Comparison of ENCODE assay signal across 9 cellular contexts in the genomic region with DNA sequence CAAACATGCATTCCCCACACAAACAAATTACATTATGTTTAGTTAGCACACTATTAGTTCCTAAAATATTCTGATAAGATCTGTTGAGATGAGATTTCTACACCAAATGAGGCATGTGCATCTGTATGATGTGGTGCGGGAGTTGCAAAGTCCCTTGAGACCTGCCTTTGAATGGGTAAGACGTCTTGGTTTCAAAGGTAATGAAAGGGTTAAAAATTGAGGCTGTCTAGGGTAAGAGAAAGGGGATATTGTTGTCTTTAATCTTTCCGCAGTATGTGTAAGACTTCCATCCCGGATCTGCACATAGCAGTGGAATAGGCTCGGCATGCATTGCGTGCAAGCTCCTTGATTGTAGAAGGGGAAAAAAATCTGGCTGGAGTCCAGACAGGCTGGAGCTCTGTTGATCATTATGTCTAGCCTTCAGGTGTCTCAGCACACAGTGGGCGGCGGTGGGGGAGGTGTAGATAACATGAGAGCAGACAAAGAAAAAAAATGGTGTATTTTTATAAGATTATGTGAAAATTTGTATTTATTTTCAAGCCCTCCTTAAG.
DNase-seq lines count a peak whose midpoint lies in the region; ATAC-seq and TF ChIP-seq lines count a peak whose summit lies in the region.
"Had no signal": no experiment of that assay in that cellular context is flagged by ENCODE, and none has a peak within 500 bp of the region (broad histone marks: within the 10 kb centered on the region; RNA-seq: fewer than 3 reads in every experiment).

No MANE protein-coding gene starts in this region.

- H4K20me1 ChIP-seq in OCI-LY7 (ENCODE audit: insufficient read depth, low read length) (no peaks in the 10 kb centered on the region), osteoblast (ENCODE audit: insufficient read depth, low read length) (no peaks in the 10 kb centered on the region)

- intact Hi-C loops in CD4-positive, alpha-beta T cell (cut with DNase I, micrococcal nuclease): loop anchor here (2.0 to 10.0 kb wide), 3 partner anchors 23 to 771 kb away; no protein-coding TSS in a partner anchor
- intact Hi-C loops in OCI-LY7 (cut with micrococcal nuclease; ENCODE audit: unreplicated experiment) (loop anchor here (1.0 to 10.0 kb wide), 3 partner anchors 154 to 1161 kb away; a partner anchor contains a TSS), transverse colon (cut with DNase I; ENCODE audit: low total_unique reads) (no loop called here)

- H3K27ac Mint-ChIP-seq in CD4-positive, alpha-beta T cell: no peak overlapping the region
- H3K27ac Mint-ChIP-seq: IgD-negative memory B cell had no signal

- H3K79me2 ChIP-seq in OCI-LY7 (ENCODE audit: insufficient read depth, low read depth, low read length) (peaks cover 72% of the 10 kb centered on the region), osteoblast (ENCODE audit: insufficient read depth, low read length) (peaks cover 58% of the 10 kb centered on the region)

- TF ChIP-seq CTCF in CD4-positive, alpha-beta T cell (IDR thresholded peaks at IDR 0.05): no peak
- no peak for TF ChIP-seq CTCF in OCI-LY7 (conservative IDR thresholded peaks at IDR 0.05; ENCODE audit: low read length)
- no peak for TF ChIP-seq CTCF in fibroblast of villous mesenchyme (IDR thresholded peaks at IDR 0.05; ENCODE audit: insufficient read depth, low read depth, low read length)
- TF ChIP-seq CTCF in osteoblast (IDR thresholded peaks at IDR 0.05; ENCODE audit: extremely low read depth, low read depth, low read length): no peak
- TF ChIP-seq CTCF in transverse colon (IDR thresholded peaks at IDR 0.05): no peak

- H3K27me3 ChIP-seq in CD4-positive, alpha-beta T cell (ENCODE audit: control insufficient read depth, insufficient read depth, low read length): no peaks in the 10 kb centered on the region
- H3K27me3 ChIP-seq in HUES64 (ENCODE audit: insufficient read depth, low read length): no peaks in the 10 kb centered on the region
- H3K27me3 ChIP-seq in osteoblast (ENCODE audit: insufficient read depth, low read length): no peaks in the 10 kb centered on the region
- no peaks in the 10 kb centered on the region for H3K27me3 ChIP-seq in transverse colon

- BruUV-seq in OCI-LY7 (replicated peaks; lab: Mats Ljungman, UMichigan): no TSS peak

- H3K27me3 Mint-ChIP-seq in CD4-positive, alpha-beta T cell: no peaks in the 10 kb centered on the region

- POLR2A ChIA-PET in CD4-positive, alpha-beta T cell (lab: Charles Lee): interaction anchor here (0.7 to 6.0 kb wide), 14 partner anchors 10 to 1804 kb away, joined by 3 to 53 read pairs (median 4); a partner anchor contains a TSS
- POLR2A ChIA-PET in OCI-LY7 (lab: Charles Lee): interaction anchor here (0.6 to 3.9 kb wide), 26 partner anchors 7 to 1175 kb away, joined by 3 to 40 read pairs (median 4); no protein-coding TSS in a partner anchor

- peak; percentile 7 for ATAC-seq in CD4-positive, alpha-beta T cell (ENCODE audit: poor library complexity)
- peak; percentile 47 for ATAC-seq in GM21390 (IDR thresholded peaks at IDR 0.05; ENCODE audit: unreplicated experiment)

- peak overlapping the region; percentile 41; the same call in 1 of the 2 replicates for H3K9ac ChIP-seq in HUES64 (ENCODE audit: low read depth, low read length)

- H3K4me3 ChIP-seq in HUES64 (ENCODE audit: low read length) (peak overlapping the region; percentile 44), OCI-LY7 (ENCODE audit: low read depth, low read length, poor library complexity, severe bottlenecking) (peak overlapping the region; percentile 78), fibroblast of villous mesenchyme (ENCODE audit: low read depth, low read length) (peak overlapping the region; percentile 80), osteoblast (ENCODE audit: insufficient read depth, low read length) (peak overlapping the region; percentile 94), transverse colon (peak overlapping the region in 3 of 4 donors; percentile 16 to 51 (median 29))

- in situ Hi-C loops in transverse colon (cut with MboI; ENCODE audit: low pct_ligation_motif_present in 1 of 4, low pct_unique_long_range_greater_than_20kb in 1 of 4, low sequenced_read_pairs in 3 of 4): no loop called here

- H3K4me1 Mint-ChIP-seq in CD4-positive, alpha-beta T cell (ENCODE audit: low read depth): peaks cover 32% of the 10 kb centered on the region

- H3K4me1 ChIP-seq in HUES64 (ENCODE audit: insufficient read depth, low read length) (peaks cover 24% of the 10 kb centered on the region), OCI-LY7 (ENCODE audit: insufficient read depth, low read length, poor library complexity, severe bottlenecking) (peaks cover 44% of the 10 kb centered on the region), osteoblast (ENCODE audit: insufficient read depth, low read length) (peaks cover 23% of the 10 kb centered on the region), transverse colon (peaks cover 0 to 26% (median 10%) of the 10 kb centered on the region in 4 donors)

- CTCF ChIA-PET in CD4-positive, alpha-beta T cell (lab: Charles Lee): no interaction called here
- CTCF ChIA-PET in OCI-LY7 (lab: Charles Lee; ENCODE audit: unreplicated experiment): interaction anchor here (0.6 to 0.8 kb wide), 2 partner anchors 107 to 251 kb away, joined by 3 read pairs; no protein-coding TSS in a partner anchor

- WGBS in HUES64: 84% methylated on average over 8 of the region's 8 CpGs
- WGBS in transverse colon (ENCODE audit: low coverage in 1 of 2), 2 donors: 7 to 16% methylated on average over 4 to 8 of the region's 8 CpGs

- TF ChIP-seq EP300 in transverse colon (IDR thresholded peaks at IDR 0.05; ENCODE audit: low read depth): no peak

- H3K36me3 ChIP-seq in HUES64 (ENCODE audit: insufficient read depth, low read length): no peaks in the 10 kb centered on the region
- H3K36me3 ChIP-seq in OCI-LY7 (ENCODE audit: insufficient read depth, low read length): no peaks in the 10 kb centered on the region
- no peaks in the 10 kb centered on the region for H3K36me3 ChIP-seq in osteoblast (ENCODE audit: insufficient read depth, low read length)
- H3K36me3 ChIP-seq in transverse colon: no peaks in the 10 kb centered on the region

- H3K27ac ChIP-seq in CD4-positive, alpha-beta T cell (ENCODE audit: low read depth, low read length): peak overlapping the region; percentile 42
- H3K27ac ChIP-seq in HUES64 (ENCODE audit: low read depth, low read length) (no peak overlapping the region), OCI-LY7 (ENCODE audit: low read depth, low read length, poor library complexity, severe bottlenecking) (peak overlapping the region; percentile 88), osteoblast (ENCODE audit: low read depth, low read length) (peak overlapping the region; percentile 92), transverse colon (peak overlapping the region; percentile 51 to 72 (median 72))

- H3K9me3 Mint-ChIP-seq in CD4-positive, alpha-beta T cell: no peaks in the 10 kb centered on the region
- H3K9me3 Mint-ChIP-seq: IgD-negative memory B cell had no signal

- H2AFZ ChIP-seq in OCI-LY7 (ENCODE audit: low read length) (peak overlapping the region; percentile 39; the same call in 1 of the 2 replicates), osteoblast (ENCODE audit: low read length) (no peak overlapping the region)

- no peaks in the 10 kb centered on the region for H3K9me2 ChIP-seq in OCI-LY7 (ENCODE audit: insufficient read depth, low read length)

- no peak for TF ChIP-seq POLR2A in transverse colon (IDR thresholded peaks at IDR 0.05)

- H3K4me2 ChIP-seq in OCI-LY7 (ENCODE audit: low read length): peak overlapping the region; percentile 99
- peak overlapping the region; percentile 93 for H3K4me2 ChIP-seq in osteoblast (ENCODE audit: insufficient read depth, low read length)

- no peaks in the 10 kb centered on the region for H3K9me3 ChIP-seq in CD4-positive, alpha-beta T cell (ENCODE audit: control insufficient read depth, low read length)
- no peaks in the 10 kb centered on the region for H3K9me3 ChIP-seq in HUES64 (ENCODE audit: insufficient read depth, low read depth, low read length)
- no peaks in the 10 kb centered on the region for H3K9me3 ChIP-seq in OCI-LY7 (ENCODE audit: low read length)
- H3K9me3 ChIP-seq in osteoblast (ENCODE audit: low read depth, low read length): no peaks in the 10 kb centered on the region
- no peaks in the 10 kb centered on the region for H3K9me3 ChIP-seq in transverse colon

- DNase-seq in CD4-positive, alpha-beta T cell: peak in 8 of 10 experiments; percentile 15 to 61 (median 46)
- DNase-seq in OCI-LY7 (ENCODE audit: low spot score) (peak; percentile 87), activated T-helper 1 cell treated with Interleukin-2 at 50 U/mL for 16 hours (ENCODE audit: low read depth) (peak; percentile 27), fibroblast of villous mesenchyme (ENCODE audit: low read depth) (peak; percentile 94), osteoblast (ENCODE audit: insufficient read length, low spot score, missing footprints) (no peak), transverse colon (peak; percentile 65)

- peaks cover 4% of the 10 kb centered on the region for H3K36me3 Mint-ChIP-seq in CD4-positive, alpha-beta T cell (ENCODE audit: low read depth)
- H3K36me3 Mint-ChIP-seq: IgD-negative memory B cell had no signal

- H3K4me3 Mint-ChIP-seq in CD4-positive, alpha-beta T cell: no peak overlapping the region

Comparison
In these comparisons a context has a peak if more than half of its experiments do, and no peak if none do; other contexts are left out.
1. H3K4me3 ChIP-seq: peak in every context shown above with its lines; median percentile 94 in osteoblast; 80 in fibroblast of villous mesenchyme; 78 in OCI-LY7; 44 in HUES64; 29 in transverse colon.